Comparison of ENCODE assay signal across 1 cellular context in genomic region chr2:31812051-31812798, GRCh38.
TF ChIP-seq lines count a peak whose summit lies in the region.

No MANE protein-coding gene starts in this region.

TF ChIP-seq in HepG2, 621 proteins besides CTCF, POLR2A, EP300 and RAD21 (continued from another document and continues in another):
- TF ChIP-seq ZNF597 (CRISPR knock-in tag; IDR thresholded peaks at IDR 0.05) (no peak), ZBTB4 (CRISPR knock-in tag; IDR thresholded peaks at IDR 0.05; ENCODE audit: borderline replicate concordance) (no peak), JUND (CRISPR knock-in tag; IDR thresholded peaks at IDR 0.05) (peak; percentile 94), PBX2 (CRISPR knock-in tag; IDR thresholded peaks at IDR 0.05) (peak; percentile 49; the same call in 1 of the 2 replicates), GATAD2A (CRISPR knock-in tag; IDR thresholded peaks at IDR 0.05) (peak; percentile 97), PHF8 (CRISPR knock-in tag; IDR thresholded peaks at IDR 0.05) (no peak), NRL (CRISPR knock-in tag; IDR thresholded peaks at IDR 0.05; ENCODE audit: borderline replicate concordance) (no peak), POGZ (CRISPR knock-in tag; IDR thresholded peaks at IDR 0.05) (peak; percentile 71; the same call in 1 of the 2 replicates), SNAPC5 (CRISPR knock-in tag; IDR thresholded peaks at IDR 0.05; ENCODE audit: borderline replicate concordance) (no peak), ATF3 (CRISPR knock-in tag; IDR thresholded peaks at IDR 0.05) (peak; percentile 95), DRAP1 (CRISPR knock-in tag; IDR thresholded peaks at IDR 0.05) (peak; percentile 33; the same call in 1 of the 2 replicates), RFX1 (IDR thresholded peaks at IDR 0.05) (no peak), THRA (CRISPR knock-in tag; IDR thresholded peaks at IDR 0.05; ENCODE audit: borderline replicate concordance) (peak; percentile 74), ZKSCAN1 (IDR thresholded peaks at IDR 0.05; ENCODE audit: low read length) (no peak), CREM (IDR thresholded peaks at IDR 0.05) (peak; percentile 68), CREM (CRISPR knock-in tag; IDR thresholded peaks at IDR 0.05) (no peak), DMAP1 (CRISPR knock-in tag; IDR thresholded peaks at IDR 0.05) (no peak), SIX1 (CRISPR knock-in tag; IDR thresholded peaks at IDR 0.05; ENCODE audit: borderline replicate concordance) (no peak), GPN1 (CRISPR knock-in tag; IDR thresholded peaks at IDR 0.05; ENCODE audit: borderline replicate concordance) (no peak), GFI1 (CRISPR knock-in tag; IDR thresholded peaks at IDR 0.05; ENCODE audit: borderline replicate concordance) (peak; percentile 77; the same call in 1 of the 2 replicates), ZNF710 (CRISPR knock-in tag; IDR thresholded peaks at IDR 0.05; ENCODE audit: borderline replicate concordance) (no peak; the same call in 1 of the 2 replicates), ZNF629 (CRISPR knock-in tag; conservative IDR thresholded peaks at IDR 0.05) (no peak), ZNF280B (CRISPR knock-in tag; IDR thresholded peaks at IDR 0.05; ENCODE audit: borderline replicate concordance) (no peak), ARNTL (CRISPR knock-in tag; IDR thresholded peaks at IDR 0.05) (peak; percentile 30; the same call in 1 of the 2 replicates), BORCS8-MEF2B (CRISPR knock-in tag; IDR thresholded peaks at IDR 0.05) (no peak), ELF1 (CRISPR knock-in tag; IDR thresholded peaks at IDR 0.05) (no peak), BCL3 (CRISPR knock-in tag; IDR thresholded peaks at IDR 0.05) (no peak), NFRKB (IDR thresholded peaks at IDR 0.05) (no peak), KLF9 (CRISPR knock-in tag; IDR thresholded peaks at IDR 0.05; ENCODE audit: low read depth) (no peak), KDM5A (IDR thresholded peaks at IDR 0.05; ENCODE audit: borderline replicate concordance, low read length) (no peak), NCOR1 (IDR thresholded peaks at IDR 0.05; ENCODE audit: borderline replicate concordance, low read length) (no peak), ZNF207 (IDR thresholded peaks at IDR 0.05; ENCODE audit: borderline replicate concordance) (no peak), RORA (CRISPR knock-in tag; IDR thresholded peaks at IDR 0.05) (no peak), CBFB (CRISPR knock-in tag; IDR thresholded peaks at IDR 0.05) (no peak), ZKSCAN8 (CRISPR knock-in tag; IDR thresholded peaks at IDR 0.05; ENCODE audit: borderline replicate concordance) (peak; percentile 38; the same call in 1 of the 2 replicates), HNRNPK (IDR thresholded peaks at IDR 0.05; ENCODE audit: low read depth, low read length, poor library complexity, severe bottlenecking) (no peak), ZMAT5 (CRISPR knock-in tag; IDR thresholded peaks at IDR 0.05; ENCODE audit: borderline replicate concordance, low read depth) (no peak), TEAD3 (CRISPR knock-in tag; optimal IDR thresholded peaks at IDR 0.05; ENCODE audit: borderline replicate concordance) (peak; percentile 76), ZNF709 (CRISPR knock-in tag; IDR thresholded peaks at IDR 0.05) (no peak), ZFP82 (CRISPR knock-in tag; IDR thresholded peaks at IDR 0.05; ENCODE audit: borderline replicate concordance) (no peak), NFE2L2 (IDR thresholded peaks at IDR 0.05; ENCODE audit: low read length) (peak; percentile 81), MEIS2 (CRISPR knock-in tag; IDR thresholded peaks at IDR 0.05) (peak; percentile 87), ZBTB39 (CRISPR knock-in tag; IDR thresholded peaks at IDR 0.05) (no peak), FOXA3 (CRISPR knock-in tag; IDR thresholded peaks at IDR 0.05) (peak; percentile 99), ZNF326 (CRISPR knock-in tag; IDR thresholded peaks at IDR 0.05; ENCODE audit: borderline replicate concordance) (no peak), TEAD2 (CRISPR knock-in tag; IDR thresholded peaks at IDR 0.05) (no peak), HDAC2 (CRISPR knock-in tag; IDR thresholded peaks at IDR 0.05) (peak; percentile 90), ZNF292 (CRISPR knock-in tag; IDR thresholded peaks at IDR 0.05; ENCODE audit: borderline replicate concordance, low read depth) (peak; percentile 84; the same call in 1 of the 2 replicates), ZNF20 (CRISPR knock-in tag; IDR thresholded peaks at IDR 0.05) (no peak), MAZ (IDR thresholded peaks at IDR 0.05; ENCODE audit: borderline replicate concordance, low read depth, low read length) (no peak), MAZ (CRISPR knock-in tag; IDR thresholded peaks at IDR 0.05; ENCODE audit: low read depth) (no peak), MED8 (CRISPR knock-in tag; IDR thresholded peaks at IDR 0.05; ENCODE audit: insufficient replicate concordance) (no peak), ZBTB34 (CRISPR knock-in tag; IDR thresholded peaks at IDR 0.05) (no peak), CCDC6 (CRISPR knock-in tag; IDR thresholded peaks at IDR 0.05) (no peak), HNRNPUL1 (IDR thresholded peaks at IDR 0.05; ENCODE audit: low read depth, low read length) (no peak)
